ENCODE assay signal across 8 cellular contexts in the genomic region with DNA sequence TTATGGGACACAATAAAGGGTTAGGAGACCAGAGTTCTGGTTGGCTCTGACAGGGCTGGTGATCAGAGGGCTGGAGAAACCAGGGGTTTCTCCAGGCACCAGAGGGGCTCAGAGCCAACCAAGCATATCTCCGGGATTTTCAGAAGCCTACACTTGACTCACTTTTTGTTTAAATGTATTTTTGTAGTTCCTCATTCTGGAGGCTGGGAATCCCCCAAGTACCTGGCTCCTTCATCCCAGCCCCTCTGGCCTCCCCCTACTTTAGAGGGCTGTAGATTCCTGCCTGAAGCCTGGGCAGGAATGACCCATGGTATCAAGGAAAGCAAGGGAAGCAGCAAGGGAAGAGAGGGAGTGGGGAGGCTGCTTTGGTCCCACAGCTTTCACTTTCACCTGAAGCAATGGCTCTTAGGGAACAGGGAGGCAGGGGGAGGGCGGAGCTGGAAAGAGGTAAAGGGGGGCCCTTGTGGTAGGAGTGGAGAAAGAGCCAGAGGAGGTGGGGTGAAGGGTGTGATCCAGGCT. TPM values are rescaled to one million over a fixed set of nuclear protein-coding genes. Genes with fewer than 3 reads are reported as not detected.
A peak's percentile ranks its signal among the peaks of the same experiment; 100 is the strongest.
DNase-seq lines count a peak whose midpoint lies in the region; ATAC-seq and TF ChIP-seq lines count a peak whose summit lies in the region.

No MANE protein-coding gene starts in this region.

- H3K27ac ChIP-seq in CD4-positive, alpha-beta T cell (ENCODE audit: low read depth, low read length): no peak overlapping the region
- H3K27ac ChIP-seq in OCI-LY7 (ENCODE audit: low read depth, low read length, poor library complexity, severe bottlenecking): peak overlapping the region; percentile 90
- no peak overlapping the region for H3K27ac ChIP-seq in mesendoderm (ENCODE audit: low read depth, low read length)

- H3K4me3 ChIP-seq in OCI-LY7 (ENCODE audit: low read depth, low read length, poor library complexity, severe bottlenecking) (peak overlapping the region; percentile 81), mesendoderm (ENCODE audit: low read length) (no peak overlapping the region)

- H3K9me3 Mint-ChIP-seq in CD4-positive, alpha-beta T cell: no peaks in the 10 kb centered on the region

- no CpG with 5 or more reads among the region's 2 CpGs for WGBS in mesendoderm (ENCODE audit: extremely low coverage, insufficient coverage, low lambda C conversion rate)

- peak overlapping the region; percentile 42 for H3K56ac ChIP-seq in mesendoderm (ENCODE audit: low read length)

- no peak overlapping the region for H4K8ac ChIP-seq in mesendoderm (ENCODE audit: low read depth, low read length)

- peaks cover 33% of the 10 kb centered on the region for H3K79me2 ChIP-seq in OCI-LY7 (ENCODE audit: insufficient read depth, low read depth, low read length)
- H3K79me2 ChIP-seq in mesendoderm (ENCODE audit: control insufficient read depth, insufficient read depth, low read length): no peaks in the 10 kb centered on the region

- peak in 1 of 10 experiments; percentile 21 for DNase-seq in CD4-positive, alpha-beta T cell
- DNase-seq in GM20000 (ENCODE audit: low spot score) (peak; percentile 61), OCI-LY7 (ENCODE audit: low spot score) (peak; percentile 80), mesendoderm (no peak), NCI-H1105 treated with DMSO at 0.1 percent for 48 hours (lab: John Stamatoyannopoulos, UW) (no peak), hippocampal formation (lab: John Stamatoyannopoulos, UW) (no peak), anterior cingulate cortex (lab: John Stamatoyannopoulos, UW) (no peak), posterior vena cava (ENCODE audit: low spot score) (no peak)

- peak overlapping the region; percentile 86 for H3K9ac ChIP-seq in mesendoderm (ENCODE audit: low read length)

- no peak overlapping the region for H2BK120ac ChIP-seq in mesendoderm (ENCODE audit: low read depth, low read length)

- H3K18ac ChIP-seq in mesendoderm (ENCODE audit: low read length): no peak overlapping the region

- H3K4me2 ChIP-seq in OCI-LY7 (ENCODE audit: low read length): peak overlapping the region; percentile 91
- H3K4me2 ChIP-seq in mesendoderm (ENCODE audit: low read length): peak overlapping the region; percentile 82

- intact Hi-C loops in CD4-positive, alpha-beta T cell (cut with DNase I, micrococcal nuclease): no loop called here
- intact Hi-C loops in OCI-LY7 (cut with micrococcal nuclease; ENCODE audit: unreplicated experiment): loop anchor here (2.0 kb wide), 1 partner anchor 30 kb away; a partner anchor contains a TSS
- intact Hi-C loops in posterior vena cava (cut with DNase I): no loop called here

- H3K9me2 ChIP-seq in OCI-LY7 (ENCODE audit: insufficient read depth, low read length): no peaks in the 10 kb centered on the region

- no peaks in the 10 kb centered on the region for H3K27me3 ChIP-seq in CD4-positive, alpha-beta T cell (ENCODE audit: control insufficient read depth, insufficient read depth, low read length)
- peaks cover 1% of the 10 kb centered on the region for H3K27me3 ChIP-seq in mesendoderm (ENCODE audit: insufficient read depth, low read length, poor library complexity)

- H3K4me3 Mint-ChIP-seq in CD4-positive, alpha-beta T cell: peak overlapping the region; percentile 94

- H3K4me1 ChIP-seq in OCI-LY7 (ENCODE audit: insufficient read depth, low read length, poor library complexity, severe bottlenecking) (peaks cover 29% of the 10 kb centered on the region), mesendoderm (ENCODE audit: control insufficient read depth, low read depth, low read length) (peaks cover 2% of the 10 kb centered on the region)

- no peaks in the 10 kb centered on the region for H3K9me3 ChIP-seq in CD4-positive, alpha-beta T cell (ENCODE audit: control insufficient read depth, low read length)
- no peaks in the 10 kb centered on the region for H3K9me3 ChIP-seq in OCI-LY7 (ENCODE audit: low read length)

- no peak for TF ChIP-seq CTCF in CD4-positive, alpha-beta T cell (IDR thresholded peaks at IDR 0.05)
- no peak for TF ChIP-seq CTCF in GM20000 (IDR thresholded peaks at IDR 0.05; ENCODE audit: extremely low read depth, missing control alignments)
- no peak for TF ChIP-seq CTCF in OCI-LY7 (conservative IDR thresholded peaks at IDR 0.05; ENCODE audit: low read length)

- H3K36me3 Mint-ChIP-seq in CD4-positive, alpha-beta T cell (ENCODE audit: low read depth): no peaks in the 10 kb centered on the region

- H4K5ac ChIP-seq in mesendoderm (ENCODE audit: low read length): no peak overlapping the region

- CTCF ChIA-PET in CD4-positive, alpha-beta T cell (lab: Charles Lee): no interaction called here
- CTCF ChIA-PET in OCI-LY7 (lab: Charles Lee; ENCODE audit: unreplicated experiment): no interaction called here

- H2BK15ac ChIP-seq in mesendoderm (replicated peaks; ENCODE audit: low read depth): no peak overlapping the region

- peaks cover 34% of the 10 kb centered on the region for H3K36me3 ChIP-seq in OCI-LY7 (ENCODE audit: insufficient read depth, low read length)
- H3K36me3 ChIP-seq in mesendoderm (ENCODE audit: control insufficient read depth, insufficient read depth, low read length): no peaks in the 10 kb centered on the region

- H3K23ac ChIP-seq in mesendoderm (ENCODE audit: low read length): no peak overlapping the region

- no peak overlapping the region for H2AFZ ChIP-seq in OCI-LY7 (ENCODE audit: low read length)

- no peak overlapping the region for H3K27ac Mint-ChIP-seq in CD4-positive, alpha-beta T cell

- peaks cover 27% of the 10 kb centered on the region for H3K4me1 Mint-ChIP-seq in CD4-positive, alpha-beta T cell (ENCODE audit: low read depth)

- H3K79me1 ChIP-seq in mesendoderm (ENCODE audit: low read length): peaks cover 3% of the 10 kb centered on the region

- H2AK5ac ChIP-seq in mesendoderm (ENCODE audit: low read length): no peak overlapping the region

- peaks cover 34% of the 10 kb centered on the region for H3K27me3 Mint-ChIP-seq in CD4-positive, alpha-beta T cell

- no TSS peak for BruUV-seq in OCI-LY7 (replicated peaks; lab: Mats Ljungman, UMichigan)

- no peak overlapping the region for H2BK5ac ChIP-seq in mesendoderm (ENCODE audit: low read length)

- POLR2A ChIA-PET in CD4-positive, alpha-beta T cell (lab: Charles Lee): no interaction called here
- POLR2A ChIA-PET in OCI-LY7 (lab: Charles Lee): no interaction called here

- peaks cover 12% of the 10 kb centered on the region; the same call in 1 of the 2 replicates for H4K20me1 ChIP-seq in OCI-LY7 (ENCODE audit: insufficient read depth, low read length)

- no peak for ATAC-seq in CD4-positive, alpha-beta T cell (ENCODE audit: poor library complexity)

- H3K4ac ChIP-seq in mesendoderm (ENCODE audit: low read depth, low read length): no peak overlapping the region

RNA-seq across cellular contexts. Expression of a gene that starts 1.0 kb away (rescaled TPM):
- total RNA-seq in CD4-positive, alpha-beta T cell: 1 to 10 TPM; 1.0 to 1.2 TPM
- total RNA-seq in OCI-LY7 (2014; rRNA removed; shearing (Covaris generic)): 23.0 and 34.7 TPM in 2 replicates
- total RNA-seq in OCI-LY7 (2022) (64.2 and 71.6 TPM in 2 replicates), posterior vena cava (10 to 100 TPM in 1 of 2 donors, 1 to 10 TPM in 1; 9.6 to 11.3 TPM)
- 8.0 TPM for polyA plus RNA-seq in mesendoderm (2013, experiment 1 of 2)
- polyA plus RNA-seq in mesendoderm (2013, experiment 2 of 2): 7.9 TPM

RNA-seq across cellular contexts. Expression of a gene that starts 29.3 kb away (rescaled TPM):
- total RNA-seq in CD4-positive, alpha-beta T cell: 10 to 100 TPM in 1 of 2 experiments, 1 to 10 TPM in 1; 9.7 to 10.5 TPM
- 21.8 and 23.4 TPM in 2 replicates for total RNA-seq in OCI-LY7 (2014; rRNA removed; shearing (Covaris generic))
- total RNA-seq in OCI-LY7 (2022) (29.1 and 33.7 TPM in 2 replicates), posterior vena cava (10 to 100 TPM; 18.7 to 20.4 TPM)
- polyA plus RNA-seq in mesendoderm (2013, experiment 1 of 2): 39.6 TPM
- 39.5 TPM for polyA plus RNA-seq in mesendoderm (2013, experiment 2 of 2)

Comparison
In these comparisons a context has a peak if more than half of its experiments do, and no peak if none do; other contexts are left out.
1. DNase-seq: peak in GM20000 (single experiment) and OCI-LY7 (single experiment); none in mesendoderm (single experiment), NCI-H1105 treated with DMSO at 0.1 percent for 48 hours (single experiment), hippocampal formation (0 of 2), anterior cingulate cortex (0 of 58) and posterior vena cava (single experiment).
2. RNA of a gene that starts 1.0 kb away (total RNA-seq): 23.0 to 71.6 TPM in OCI-LY7 and 9.6 to 11.3 TPM in posterior vena cava; 1.0 to 1.2 TPM in CD4-positive, alpha-beta T cell; every median in the first group is over 4 times any median in the second.